ENCODE assay signal across 15 cellular contexts in the genomic region with DNA sequence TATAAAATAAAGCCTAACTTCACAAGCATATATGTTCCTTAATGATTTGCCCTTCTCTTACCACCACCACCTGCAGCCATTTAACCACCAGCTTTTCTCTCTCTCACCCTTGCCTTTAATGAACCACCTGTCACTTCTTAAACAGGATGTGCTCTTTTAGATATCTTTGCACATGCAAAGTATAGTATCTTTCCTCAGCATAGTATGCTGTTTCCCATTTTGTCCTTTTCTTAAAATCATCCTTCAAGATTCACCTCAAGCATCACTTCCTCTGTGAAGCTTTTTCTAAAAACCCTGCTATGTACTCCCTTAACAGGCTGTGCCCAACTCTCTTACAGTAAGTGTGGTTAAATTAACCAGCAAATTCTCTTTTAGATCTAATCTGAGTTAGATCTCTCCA. TPM values are rescaled to one million over a fixed set of nuclear protein-coding genes. Genes with fewer than 3 reads are reported as not detected.
DNase-seq lines count a peak whose midpoint lies in the region; ATAC-seq and FAIRE-seq lines count a peak whose summit lies in the region.
"Had no signal": no experiment of that assay in that cellular context is flagged by ENCODE, and none has a peak within 500 bp of the region (broad histone marks: within the 10 kb centered on the region; RNA-seq: fewer than 3 reads in every experiment).

No MANE protein-coding gene starts in this region.

- no peaks in the 10 kb centered on the region for H3K36me3 Mint-ChIP-seq in effector memory CD8-positive, alpha-beta T cell (ENCODE audit: insufficient read depth)
- H3K36me3 Mint-ChIP-seq: brain had no signal

- peak in 1 of 3 experiments; percentile 22 for DNase-seq in effector memory CD8-positive, alpha-beta T cell
- DNase-seq in GM19239 (ENCODE audit: insufficient read length, low spot score) (no peak), HAP-1 (ENCODE audit: low spot score in 2 of 2) (no peak), DMS53 (lab: John Stamatoyannopoulos, UW) (no peak), left cardiac atrium (no peak)
- DNase-seq: activated CD4-positive, alpha-beta T cell treated with anti-CD3 and anti-CD28 coated beads for 1 hour; esophagus squamous epithelium; left colon had no signal

- no peaks in the 10 kb centered on the region for H3K9me3 Mint-ChIP-seq in effector memory CD8-positive, alpha-beta T cell
- H3K9me3 Mint-ChIP-seq: brain had no signal

- peak overlapping the region; percentile 10 to 45 for H3K27ac Mint-ChIP-seq in effector memory CD8-positive, alpha-beta T cell
- H3K27ac Mint-ChIP-seq: brain had no signal

- peaks cover 19% of the 10 kb centered on the region for H3K27me3 ChIP-seq in HAP-1 (ENCODE audit: low read depth)
- H3K27me3 ChIP-seq: vagina had no signal

- peak; percentile 60 for ATAC-seq in GM18508 (IDR thresholded peaks at IDR 0.05; ENCODE audit: insufficient read depth, unreplicated experiment)
- peak; percentile 74 for ATAC-seq in GM19467 (IDR thresholded peaks at IDR 0.05; ENCODE audit: unreplicated experiment)
- ATAC-seq in HG03460 (IDR thresholded peaks at IDR 0.05; ENCODE audit: unreplicated experiment), result peak; percentile 87
- ATAC-seq in effector memory CD8-positive, alpha-beta T cell (replicated peaks), result peak; percentile 95
- ATAC-seq in left cardiac atrium, result no peak
- ATAC-seq: left colon had no signal

- no peaks in the 10 kb centered on the region for H3K9me3 ChIP-seq in HAP-1
- H3K9me3 ChIP-seq: esophagus squamous epithelium, prostate gland, vagina had no signal

- no peaks in the 10 kb centered on the region for H3K27me3 Mint-ChIP-seq in effector memory CD8-positive, alpha-beta T cell

- H3K36me3 ChIP-seq in HAP-1 (replicated peaks), result no peaks in the 10 kb centered on the region
- H3K36me3 ChIP-seq: esophagus squamous epithelium, prostate gland, vagina had no signal

- no peak overlapping the region for H3K4me3 ChIP-seq in HAP-1
- H3K4me3 ChIP-seq: esophagus squamous epithelium, prostate gland, vagina had no signal

- peaks cover 29 to 30% of the 10 kb centered on the region in 2 donors for H3K4me1 Mint-ChIP-seq in effector memory CD8-positive, alpha-beta T cell (ENCODE audit: low read depth in 2 of 2)
- H3K4me1 Mint-ChIP-seq: brain had no signal

- FAIRE-seq in GM19239 (lab: Jason Lieb, UNC), result no peak
- FAIRE-seq: RCC 7860 had no signal

- intact Hi-C loops in left cardiac atrium (cut with DNase I), result no loop called here

- H3K4me1 ChIP-seq in HAP-1, result 0 out of 2 replicates have a peak, but pooled peaks cover 4% of the 10 kb centered on the region
- H3K4me1 ChIP-seq: prostate gland, vagina had no signal

- in situ Hi-C loops in HAP-1 (cut with MboI; ENCODE audit: low sequenced_read_pairs), result no loop called here

- H3K4me3 Mint-ChIP-seq in effector memory CD8-positive, alpha-beta T cell, result peak overlapping the region; percentile 0 to 40

RNA-seq across cellular contexts. Expression of a gene that starts 8.2 kb away (rescaled TPM):
- total RNA-seq in left cardiac atrium, result 10 to 100 TPM; 24.1 to 26.0 TPM

RNA-seq across cellular contexts. Expression of a gene that starts 35.3 kb away (rescaled TPM):
- 10 to 100 TPM; 32.8 to 41.9 TPM for total RNA-seq in left cardiac atrium

Comparison
In these comparisons a context has a peak if more than half of its experiments do, and no peak if none do; other contexts are left out.
1. ATAC-seq: peak in GM18508 (single experiment), GM19467 (single experiment), HG03460 (single experiment) and effector memory CD8-positive, alpha-beta T cell (single experiment); none in left cardiac atrium (0 of 2).